19 cellular contexts compared by ENCODE assay signal in genomic region chr14:77206261-77206824, GRCh38. TPM values are rescaled to one million over a fixed set of nuclear protein-coding genes. Genes with fewer than 3 reads are reported as not detected.
"Had no signal": no experiment of that assay in that cellular context is flagged by ENCODE, and none has a peak within 500 bp of the region (broad histone marks: within the 10 kb centered on the region; RNA-seq: fewer than 3 reads in every experiment).

No MANE protein-coding gene starts in this region.

- H3K27ac ChIP-seq: lower lobe of right lung, stomach, suprapubic skin, transverse colon had no signal

- FAIRE-seq: small intestine, urothelium cell line had no signal

- DNase-seq: activated CD4-positive, alpha-beta memory T cell treated with anti-CD3 and anti-CD28 coated beads, Interleukin-2, amount 10 ng/mL, durations not matched to agents 7 days and 5 days; activated CD4-positive, alpha-beta T cell treated with anti-CD3 and anti-CD28 coated beads, Interleukin-2, amount 10 ng/mL, durations not matched to agents 24 days and 14 days; activated effector memory CD4-positive, alpha-beta T cell treated with Interleukin-2 at 50 U/mL for 16 hours; activated naive CD4-positive, alpha-beta T cell treated with anti-CD3 and anti-CD28 coated beads, Interleukin-2, amount 10 ng/mL, durations not matched to agents 7 days and 5 days; activated T-cell treated with anti-CD3 and anti-CD28 coated beads, Interleukin-2, amount 50 U/mL, for 72 hours; amygdala; effector CD4-positive, alpha-beta T cell; erythroblast; foreskin fibroblast; lower lobe of right lung; mucosa of descending colon; nephron progenitor cell; small intestine; stimulated activated CD4-positive, alpha-beta T cell treated with anti-CD3 and anti-CD28 coated beads, Interleukin-2, amount 100 ng/mL, for 24 hours; stomach; transverse colon had no signal

RNA-seq across cellular contexts. Expression of gene TMEM63C, which starts 24.7 kb away (rescaled TPM):
- polyA plus RNA-seq: fibroblast of lung had no signal
